ENCODE assay signal across 1 cellular context in the genomic region with DNA sequence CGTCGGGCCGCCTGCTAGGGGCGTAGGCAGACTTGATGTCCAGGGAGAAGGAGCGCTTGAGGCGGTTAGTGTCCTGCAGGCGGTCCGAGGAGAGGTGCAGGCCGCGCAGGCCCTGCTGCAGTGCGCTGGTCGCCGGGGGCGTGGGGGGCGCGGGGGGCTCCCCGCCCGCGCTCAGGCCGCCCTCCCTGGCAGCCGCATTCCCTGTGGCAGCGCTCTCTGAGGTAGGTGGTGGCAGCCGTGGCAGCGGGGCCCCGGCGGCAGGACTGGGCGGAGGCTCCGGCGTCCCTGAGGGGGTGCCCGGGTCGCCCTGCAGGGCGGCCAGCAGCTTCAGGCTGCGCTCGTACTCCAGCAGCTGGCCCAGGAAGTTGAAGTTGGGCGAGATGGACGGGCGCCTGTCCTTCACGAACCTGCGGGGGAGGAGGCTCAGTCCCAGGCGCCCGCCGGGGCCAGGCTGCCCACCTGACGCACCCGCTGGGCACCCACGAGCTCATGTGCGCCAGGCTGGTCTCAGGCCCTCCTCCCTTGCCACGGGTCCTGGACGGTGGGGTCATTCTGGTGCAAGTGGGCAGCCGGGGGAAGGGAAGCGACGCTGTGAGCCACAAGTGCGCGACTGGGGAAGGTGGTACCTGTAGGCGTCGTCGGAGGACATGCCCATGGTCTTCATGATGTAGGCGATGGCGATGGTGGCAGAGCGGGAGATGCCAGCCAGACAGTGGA.
TF ChIP-seq lines count a peak whose summit lies in the region.

No MANE protein-coding gene starts in this region.

TF ChIP-seq in SK-N-SH, 30 proteins besides CTCF, POLR2A, EP300 and RAD21:
- TF ChIP-seq, protein P1, sequence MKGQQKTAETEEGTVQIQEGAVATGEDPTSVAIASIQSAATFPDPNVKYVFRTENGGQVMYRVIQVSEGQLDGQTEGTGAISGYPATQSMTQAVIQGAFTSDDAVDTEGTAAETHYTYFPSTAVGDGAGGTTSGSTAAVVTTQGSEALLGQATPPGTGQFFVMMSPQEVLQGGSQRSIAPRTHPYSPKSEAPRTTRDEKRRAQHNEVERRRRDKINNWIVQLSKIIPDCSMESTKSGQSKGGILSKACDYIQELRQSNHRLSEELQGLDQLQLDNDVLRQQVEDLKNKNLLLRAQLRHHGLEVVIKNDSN (IDR thresholded peaks at IDR 0.05; ENCODE audit: borderline replicate concordance, low read depth): no peak
- TF ChIP-seq, protein P2, sequence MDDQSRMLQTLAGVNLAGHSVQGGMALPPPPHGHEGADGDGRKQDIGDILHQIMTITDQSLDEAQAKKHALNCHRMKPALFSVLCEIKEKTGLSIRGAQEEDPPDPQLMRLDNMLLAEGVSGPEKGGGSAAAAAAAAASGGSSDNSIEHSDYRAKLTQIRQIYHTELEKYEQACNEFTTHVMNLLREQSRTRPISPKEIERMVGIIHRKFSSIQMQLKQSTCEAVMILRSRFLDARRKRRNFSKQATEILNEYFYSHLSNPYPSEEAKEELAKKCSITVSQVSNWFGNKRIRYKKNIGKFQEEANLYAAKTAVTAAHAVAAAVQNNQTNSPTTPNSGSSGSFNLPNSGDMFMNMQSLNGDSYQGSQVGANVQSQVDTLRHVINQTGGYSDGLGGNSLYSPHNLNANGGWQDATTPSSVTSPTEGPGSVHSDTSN (IDR thresholded peaks at IDR 0.05): no peak
- no peak for TF ChIP-seq FOXJ3 (CRISPR knock-in tag; IDR thresholded peaks at IDR 0.05)
- no peak for TF ChIP-seq TCF12 (IDR thresholded peaks at IDR 0.05)
- TF ChIP-seq, protein P3, sequence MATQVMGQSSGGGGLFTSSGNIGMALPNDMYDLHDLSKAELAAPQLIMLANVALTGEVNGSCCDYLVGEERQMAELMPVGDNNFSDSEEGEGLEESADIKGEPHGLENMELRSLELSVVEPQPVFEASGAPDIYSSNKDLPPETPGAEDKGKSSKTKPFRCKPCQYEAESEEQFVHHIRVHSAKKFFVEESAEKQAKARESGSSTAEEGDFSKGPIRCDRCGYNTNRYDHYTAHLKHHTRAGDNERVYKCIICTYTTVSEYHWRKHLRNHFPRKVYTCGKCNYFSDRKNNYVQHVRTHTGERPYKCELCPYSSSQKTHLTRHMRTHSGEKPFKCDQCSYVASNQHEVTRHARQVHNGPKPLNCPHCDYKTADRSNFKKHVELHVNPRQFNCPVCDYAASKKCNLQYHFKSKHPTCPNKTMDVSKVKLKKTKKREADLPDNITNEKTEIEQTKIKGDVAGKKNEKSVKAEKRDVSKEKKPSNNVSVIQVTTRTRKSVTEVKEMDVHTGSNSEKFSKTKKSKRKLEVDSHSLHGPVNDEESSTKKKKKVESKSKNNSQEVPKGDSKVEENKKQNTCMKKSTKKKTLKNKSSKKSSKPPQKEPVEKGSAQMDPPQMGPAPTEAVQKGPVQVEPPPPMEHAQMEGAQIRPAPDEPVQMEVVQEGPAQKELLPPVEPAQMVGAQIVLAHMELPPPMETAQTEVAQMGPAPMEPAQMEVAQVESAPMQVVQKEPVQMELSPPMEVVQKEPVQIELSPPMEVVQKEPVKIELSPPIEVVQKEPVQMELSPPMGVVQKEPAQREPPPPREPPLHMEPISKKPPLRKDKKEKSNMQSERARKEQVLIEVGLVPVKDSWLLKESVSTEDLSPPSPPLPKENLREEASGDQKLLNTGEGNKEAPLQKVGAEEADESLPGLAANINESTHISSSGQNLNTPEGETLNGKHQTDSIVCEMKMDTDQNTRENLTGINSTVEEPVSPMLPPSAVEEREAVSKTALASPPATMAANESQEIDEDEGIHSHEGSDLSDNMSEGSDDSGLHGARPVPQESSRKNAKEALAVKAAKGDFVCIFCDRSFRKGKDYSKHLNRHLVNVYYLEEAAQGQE (IDR thresholded peaks at IDR 0.05; ENCODE audit: low read depth, low read length): no peak
TF ChIP-seq in SK-N-SH: peak in this region for 0.
